In genomic region chr15:38687340-38687739, GRCh38 we compare ENCODE assay signal across 17 cellular contexts.
DNase-seq lines count a peak whose midpoint lies in the region; ATAC-seq and TF ChIP-seq lines count a peak whose summit lies in the region.
"Had no signal": no experiment of that assay in that cellular context is flagged by ENCODE, and none has a peak within 500 bp of the region (broad histone marks: within the 10 kb centered on the region; RNA-seq: fewer than 3 reads in every experiment).

No MANE protein-coding gene starts in this region.

- no peaks in the 10 kb centered on the region for H3F3A ChIP-seq in SK-N-SH (replicated peaks; ENCODE audit: insufficient read depth)

- CTCF ChIA-PET in activated naive CD4-positive, alpha-beta T cell treated with anti-CD3 and anti-CD28 coated beads for 36 hours (lab: Charles Lee): interaction anchor here (0.6 to 18.3 kb wide), 23 partner anchors 8 to 627 kb away, joined by 3 to 352 read pairs (median 8); partner anchors contain the start of genes FAM98B and RASGRP1
- CTCF ChIA-PET in SK-N-SH (lab: Yijun Ruan, JAX): interaction anchor here (0.6 to 7.9 kb wide), 12 partner anchors 8 to 820 kb away, joined by 3 to 101 read pairs (median 6); partner anchors contain the start of gene RASGRP1

- TF ChIP-seq POLR2A in thyroid gland (IDR thresholded peaks at IDR 0.05): no peak

- H3K9me3 ChIP-seq in SK-N-SH (no peaks in the 10 kb centered on the region), thyroid gland (no peaks in the 10 kb centered on the region)
- H3K9me3 ChIP-seq: esophagus muscularis mucosa, heart left ventricle, ovary, right lobe of liver had no signal

- H3K9me3 Mint-ChIP-seq in activated naive CD4-positive, alpha-beta T cell treated with anti-CD3 and anti-CD28 coated beads for 36 hours: no peaks in the 10 kb centered on the region
- H3K9me3 Mint-ChIP-seq in activated naive CD8-positive, alpha-beta T cell treated with anti-CD3 and anti-CD28 coated beads, Interleukin-2, amount 50 U/mL, for 24 hours: no peaks in the 10 kb centered on the region
- no peaks in the 10 kb centered on the region for H3K9me3 Mint-ChIP-seq in osteocyte (ENCODE audit: unreplicated experiment)

- H3K27ac Mint-ChIP-seq in activated naive CD4-positive, alpha-beta T cell treated with anti-CD3 and anti-CD28 coated beads for 36 hours: peak overlapping the region; percentile 3
- peak overlapping the region; percentile 45 for H3K27ac Mint-ChIP-seq in activated naive CD8-positive, alpha-beta T cell treated with anti-CD3 and anti-CD28 coated beads, Interleukin-2, amount 50 U/mL, for 24 hours
- H3K27ac Mint-ChIP-seq in osteocyte (ENCODE audit: unreplicated experiment): peak overlapping the region; percentile 42

- no peak for ATAC-seq in activated naive CD8-positive, alpha-beta T cell treated with anti-CD3 and anti-CD28 coated beads, Interleukin-2, amount 50 U/mL, for 24 hours
- no peak for ATAC-seq in GM21737 (IDR thresholded peaks at IDR 0.05; ENCODE audit: unreplicated experiment)
- ATAC-seq: Right ventricle myocardium inferior had no signal

- no peaks in the 10 kb centered on the region for H3K36me3 Mint-ChIP-seq in activated naive CD4-positive, alpha-beta T cell treated with anti-CD3 and anti-CD28 coated beads for 36 hours (ENCODE audit: low read depth)
- H3K36me3 Mint-ChIP-seq in activated naive CD8-positive, alpha-beta T cell treated with anti-CD3 and anti-CD28 coated beads, Interleukin-2, amount 50 U/mL, for 24 hours (ENCODE audit: low read depth): no peaks in the 10 kb centered on the region
- H3K36me3 Mint-ChIP-seq in osteocyte (ENCODE audit: unreplicated experiment): no peaks in the 10 kb centered on the region

- 21% methylated on average over 2 of the region's 2 CpGs for WGBS in SK-N-SH (ENCODE audit: low lambda C conversion rate)
- WGBS in thyroid gland, 2 donors: 51 to 56% methylated on average over 2 of the region's 2 CpGs

- no peak overlapping the region for H3K4me2 ChIP-seq in SK-N-SH

- H3K79me2 ChIP-seq in SK-N-SH (ENCODE audit: insufficient read depth): no peaks in the 10 kb centered on the region

- no peak overlapping the region for H2AFZ ChIP-seq in SK-N-SH (ENCODE audit: low read depth)

- no peaks in the 10 kb centered on the region for H3K9me2 ChIP-seq in SK-N-SH

- H3K27ac ChIP-seq in SK-N-SH (ENCODE audit: low read depth in 2 of 2, low read length in 1 of 2) (peak overlapping the region in 1 of 2 experiments; percentile 64; a peak in 1 of 4 replicates), thyroid gland (no peak overlapping the region)
- H3K27ac ChIP-seq: esophagus muscularis mucosa, ovary, right lobe of liver, VCaP had no signal

- intact Hi-C loops in activated naive CD4-positive, alpha-beta T cell treated with anti-CD3 and anti-CD28 coated beads for 36 hours (cut with micrococcal nuclease): loop anchor here (5.0 kb wide), 2 partner anchors 55 to 690 kb away; no protein-coding TSS in a partner anchor
- intact Hi-C loops in thyroid gland (cut with DNase I): loop anchor here (5.0 kb wide), 1 partner anchor 245 kb away; no protein-coding TSS in a partner anchor

- TF ChIP-seq CTCF in SK-N-SH (IDR thresholded peaks at IDR 0.05) (no peak), osteocyte (IDR thresholded peaks at IDR 0.05) (no peak), thyroid gland (IDR thresholded peaks at IDR 0.05) (no peak)

- H3K4me1 ChIP-seq in SK-N-SH (ENCODE audit: control insufficient read depth in 1 of 2, insufficient read depth in 2 of 2, low read depth in 1 of 2, low read length in 1 of 2) (peaks cover 0 to 12% of the 10 kb centered on the region in 2 experiments; a peak in 2 of 4 replicates), thyroid gland (no peaks in the 10 kb centered on the region)
- H3K4me1 ChIP-seq: esophagus muscularis mucosa, right lobe of liver had no signal

- H3K4me3 ChIP-seq in SK-N-SH (ENCODE audit: low read depth in 2 of 2, low read length in 1 of 2) (no peak overlapping the region), thyroid gland (replicated peaks in 1 of 3) (no peak overlapping the region)
- H3K4me3 ChIP-seq: esophagus muscularis mucosa, heart left ventricle, ovary, right lobe of liver had no signal

- no peaks in the 10 kb centered on the region for H3K27me3 ChIP-seq in SK-N-SH (ENCODE audit: insufficient read depth)
- no peaks in the 10 kb centered on the region for H3K27me3 ChIP-seq in thyroid gland
- H3K27me3 ChIP-seq: esophagus muscularis mucosa, ovary, right lobe of liver had no signal

- H4K20me1 ChIP-seq in SK-N-SH (ENCODE audit: insufficient read depth): no peaks in the 10 kb centered on the region

- no peak overlapping the region for H3K9ac ChIP-seq in SK-N-SH

- TF ChIP-seq RAD21 in SK-N-SH (IDR thresholded peaks at IDR 0.05; ENCODE audit: low read length): no peak

- peaks cover 89% of the 10 kb centered on the region for H3K4me1 Mint-ChIP-seq in activated naive CD4-positive, alpha-beta T cell treated with anti-CD3 and anti-CD28 coated beads for 36 hours (ENCODE audit: low read depth)
- peaks cover 97% of the 10 kb centered on the region for H3K4me1 Mint-ChIP-seq in activated naive CD8-positive, alpha-beta T cell treated with anti-CD3 and anti-CD28 coated beads, Interleukin-2, amount 50 U/mL, for 24 hours
- peaks cover 23% of the 10 kb centered on the region for H3K4me1 Mint-ChIP-seq in osteocyte (ENCODE audit: unreplicated experiment)

- H3K36me3 ChIP-seq in SK-N-SH (replicated peaks in 1 of 2; ENCODE audit: control insufficient read depth in 1 of 2, insufficient read depth in 2 of 2, low read length in 1 of 2): no peaks in the 10 kb centered on the region
- H3K36me3 ChIP-seq in thyroid gland: no peaks in the 10 kb centered on the region
- H3K36me3 ChIP-seq: esophagus muscularis mucosa, heart left ventricle, ovary, right lobe of liver had no signal

- H3K4me3 Mint-ChIP-seq in activated naive CD4-positive, alpha-beta T cell treated with anti-CD3 and anti-CD28 coated beads for 36 hours: no peak overlapping the region
- no peak overlapping the region for H3K4me3 Mint-ChIP-seq in activated naive CD8-positive, alpha-beta T cell treated with anti-CD3 and anti-CD28 coated beads, Interleukin-2, amount 50 U/mL, for 24 hours
- no peak overlapping the region for H3K4me3 Mint-ChIP-seq in osteocyte (ENCODE audit: unreplicated experiment)

- H3K27me3 Mint-ChIP-seq in activated naive CD4-positive, alpha-beta T cell treated with anti-CD3 and anti-CD28 coated beads for 36 hours (ENCODE audit: low read depth): no peaks in the 10 kb centered on the region
- no peaks in the 10 kb centered on the region for H3K27me3 Mint-ChIP-seq in activated naive CD8-positive, alpha-beta T cell treated with anti-CD3 and anti-CD28 coated beads, Interleukin-2, amount 50 U/mL, for 24 hours
- no peaks in the 10 kb centered on the region for H3K27me3 Mint-ChIP-seq in osteocyte (ENCODE audit: unreplicated experiment)

- TF ChIP-seq EP300 in SK-N-SH (IDR thresholded peaks at IDR 0.05; ENCODE audit: borderline replicate concordance in 1 of 2, low read depth in 1 of 2, low read length in 1 of 2): no peak

- DNase-seq in activated naive CD4-positive, alpha-beta T cell treated with anti-CD3 and anti-CD28 coated beads for 36 hours: no peak
- DNase-seq in activated naive CD4-positive, alpha-beta T cell treated with Interleukin-2 at 50 U/mL for 16 hours: no peak
- DNase-seq in SK-N-SH (no peak), osteocyte (ENCODE audit: extremely low spot score, unreplicated experiment) (no peak), thyroid gland (no peak)
- no peak for DNase-seq in activated naive CD8-positive, alpha-beta T cell treated with anti-CD3 and anti-CD28 coated beads, Interleukin-2, amount 50 U/mL, for 24 hours
- no peak for DNase-seq in activated effector memory CD4-positive, alpha-beta T cell treated with Interleukin-2 at 50 U/mL for 16 hours
- DNase-seq: EL; heart left ventricle; NCI-H1930; ovary; right lobe of liver; stimulated activated naive CD4-positive, alpha-beta T cell treated with Interleukin-2 at 50 U/mL for 16 hours had no signal

- POLR2A ChIA-PET in SK-N-SH (lab: Yijun Ruan, JAX): no interaction called here

TF ChIP-seq in SK-N-SH, 30 proteins besides CTCF, POLR2A, EP300 and RAD21:
- TF ChIP-seq TCF12 (IDR thresholded peaks at IDR 0.05): peak; percentile 51
- no peak for TF ChIP-seq EZH2phosphoT487 (IDR thresholded peaks at IDR 0.05; ENCODE audit: borderline replicate concordance, low read depth)
